ENCODE assay signal across 26 cellular contexts in genomic region chr18:4987452-4988405, GRCh38.
DNase-seq lines count a peak whose midpoint lies in the region; ATAC-seq lines count a peak whose summit lies in the region.
"Had no signal": no experiment of that assay in that cellular context is flagged by ENCODE, and none has a peak within 500 bp of the region (broad histone marks: within the 10 kb centered on the region; RNA-seq: fewer than 3 reads in every experiment).

No MANE protein-coding gene starts in this region.

- no peak overlapping the region for H3K4me2 ChIP-seq in mesendoderm (ENCODE audit: low read length)
- H3K4me2 ChIP-seq: BLaER1 treated with 17β-estradiol and CSF1 and Interleukin-3, amounts not matched to agents 10 nM and 100 nM had no signal

- H2AK5ac ChIP-seq in mesendoderm (ENCODE audit: low read length) = no peak overlapping the region

- H2BK5ac ChIP-seq in mesendoderm (ENCODE audit: low read length) = no peak overlapping the region

- no peak overlapping the region for H2BK15ac ChIP-seq in mesendoderm (replicated peaks; ENCODE audit: low read depth)

- no peak overlapping the region for H3K23ac ChIP-seq in mesendoderm (ENCODE audit: low read length)

- no peak overlapping the region for H4K5ac ChIP-seq in mesendoderm (ENCODE audit: low read length)

- no peaks in the 10 kb centered on the region for H3K79me1 ChIP-seq in mesendoderm (ENCODE audit: low read length)

- no peak overlapping the region for H3K18ac ChIP-seq in mesendoderm (ENCODE audit: low read length)

- no peak overlapping the region for H3K27ac ChIP-seq in mesendoderm (ENCODE audit: low read depth, low read length)
- H3K27ac ChIP-seq: 22Rv1; BLaER1 treated with 17β-estradiol and CSF1 and Interleukin-3, amounts not matched to agents 10 nM and 100 nM; esophagus squamous epithelium; foreskin keratinocyte; lower lobe of right lung; prostate gland; upper lobe of left lung had no signal

- no CpG with 5 or more reads among the region's 10 CpGs for WGBS in mesendoderm (ENCODE audit: extremely low coverage, insufficient coverage, low lambda C conversion rate)

- H2BK120ac ChIP-seq in mesendoderm (ENCODE audit: low read depth, low read length) = no peak overlapping the region

- DNase-seq in NCI-H1105 treated with DMSO at 0.1 percent for 48 hours (lab: John Stamatoyannopoulos, UW) (peak; percentile 46), NCI-H1105 (lab: John Stamatoyannopoulos, UW) (no peak), NCI-H1092 (lab: John Stamatoyannopoulos, UW) (peak; percentile 6), NCI-H69 (lab: John Stamatoyannopoulos, UW) (peak; percentile 96), mesendoderm (peak; percentile 51), midbrain (lab: John Stamatoyannopoulos, UW) (no peak)
- DNase-seq: activated CD4-positive, alpha-beta memory T cell treated with anti-CD3 and anti-CD28 coated beads, Interleukin-2, amount 10 ng/mL, durations not matched to agents 7 days and 5 days; activated CD8-positive, alpha-beta memory T cell treated with anti-CD3 and anti-CD28 coated beads, Interleukin-2, amount 50 U/mL, for 48 hours; activated naive CD4-positive, alpha-beta T cell treated with anti-CD3 and anti-CD28 coated beads for 36 hours; dermis blood vessel endothelial cell; esophagus squamous epithelium; foreskin keratinocyte; HFFc6; lower lobe of right lung; naive thymus-derived CD8-positive, alpha-beta T cell; NCI-H2029 treated with DMSO at 0.1 percent for 48 hours; occipital lobe; SIG-M5; stimulated activated CD4-positive, alpha-beta T cell treated with anti-CD3 and anti-CD28 coated beads, Interleukin-15, amount 100 ng/mL, for 24 hours; upper lobe of left lung had no signal

- H3K4me1 ChIP-seq in mesendoderm (ENCODE audit: control insufficient read depth, low read depth, low read length) = no peaks in the 10 kb centered on the region
- H3K4me1 ChIP-seq: BLaER1 treated with 17β-estradiol and CSF1 and Interleukin-3, amounts not matched to agents 10 nM and 100 nM; esophagus squamous epithelium; foreskin keratinocyte; lower lobe of right lung; prostate gland; upper lobe of left lung had no signal

- no peaks in the 10 kb centered on the region for H3K27me3 ChIP-seq in mesendoderm (ENCODE audit: insufficient read depth, low read length, poor library complexity)
- H3K27me3 ChIP-seq: BLaER1 treated with 17β-estradiol and CSF1 and Interleukin-3, amounts not matched to agents 10 nM and 100 nM; esophagus squamous epithelium; foreskin keratinocyte; upper lobe of left lung had no signal

- H3K56ac ChIP-seq in mesendoderm (ENCODE audit: low read length) = no peak overlapping the region

- no peak overlapping the region for H4K8ac ChIP-seq in mesendoderm (ENCODE audit: low read depth, low read length)

- H3K4ac ChIP-seq in mesendoderm (ENCODE audit: low read depth, low read length) = no peak overlapping the region

- no peak overlapping the region for H3K4me3 ChIP-seq in mesendoderm (ENCODE audit: low read length)
- H3K4me3 ChIP-seq: BLaER1 treated with 17β-estradiol and CSF1 and Interleukin-3, amounts not matched to agents 10 nM and 100 nM; esophagus squamous epithelium; lower lobe of right lung; prostate gland; upper lobe of left lung had no signal

- no peak overlapping the region for H3K9ac ChIP-seq in mesendoderm (ENCODE audit: low read length)
- H3K9ac ChIP-seq: BLaER1 treated with 17β-estradiol and CSF1 and Interleukin-3, amounts not matched to agents 10 nM and 100 nM had no signal

- no peaks in the 10 kb centered on the region for H3K36me3 ChIP-seq in mesendoderm (ENCODE audit: control insufficient read depth, insufficient read depth, low read length)
- H3K36me3 ChIP-seq: BLaER1 treated with 17β-estradiol and CSF1 and Interleukin-3, amounts not matched to agents 10 nM and 100 nM; esophagus squamous epithelium; lower lobe of right lung; prostate gland; upper lobe of left lung had no signal

- no peak for ATAC-seq in GM18907 (IDR thresholded peaks at IDR 0.05; ENCODE audit: unreplicated experiment)
- ATAC-seq in GM18858 (IDR thresholded peaks at IDR 0.05; ENCODE audit: unreplicated experiment) = no peak
- ATAC-seq: foreskin keratinocyte; lower lobe of right lung; naive thymus-derived CD8-positive, alpha-beta T cell; stimulated activated effector memory CD8-positive, alpha-beta T cell treated with anti-CD3 and anti-CD28 coated beads, Interleukin-12 subunit alpha, Interleukin-12 subunit beta, amount 100 ng/mL, for 72 hours had no signal

- H3K79me2 ChIP-seq in mesendoderm (ENCODE audit: control insufficient read depth, insufficient read depth, low read length) = no peaks in the 10 kb centered on the region

Comparison
In these comparisons a context has a peak if more than half of its experiments do, and no peak if none do; other contexts are left out.
1. DNase-seq: peak in NCI-H1105 treated with DMSO at 0.1 percent for 48 hours (single experiment), NCI-H1092 (single experiment), NCI-H69 (single experiment) and mesendoderm (single experiment); none in NCI-H1105 (single experiment) and midbrain (single experiment).